In the genomic region with DNA sequence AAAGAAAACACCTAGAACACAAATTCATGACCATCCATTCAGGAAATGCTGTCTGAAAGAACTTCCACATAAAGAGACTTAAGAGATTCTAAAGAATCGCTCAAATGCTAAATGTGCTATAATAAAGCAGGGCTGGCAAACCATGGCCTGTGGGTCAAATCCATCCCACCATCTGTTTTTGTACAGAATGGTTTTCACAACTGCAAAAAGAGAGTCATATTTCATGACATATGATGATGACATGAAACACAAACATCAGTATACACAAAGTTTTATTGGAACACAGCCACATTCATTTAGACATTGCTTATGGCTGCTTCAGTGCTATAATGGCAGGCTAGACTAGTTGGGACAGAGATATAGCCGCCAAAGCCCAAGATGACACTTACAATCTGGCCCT, we compare ENCODE assay signal across 21 cellular contexts.
DNase-seq lines count a peak whose midpoint lies in the region; ATAC-seq and TF ChIP-seq lines count a peak whose summit lies in the region.
"Had no signal": no experiment of that assay in that cellular context is flagged by ENCODE, and none has a peak within 500 bp of the region (broad histone marks: within the 10 kb centered on the region; RNA-seq: fewer than 3 reads in every experiment).

No MANE protein-coding gene starts in this region.

- peak; percentile 33 for DNase-seq in HCEC 1CT
- DNase-seq in T-helper 17 cell, result no peak
- DNase-seq in chondrocyte (ENCODE audit: low spot score), result no peak
- DNase-seq in osteocyte (ENCODE audit: extremely low spot score, unreplicated experiment), result no peak
- DNase-seq in glutamatergic neuron, result no peak
- no peak for DNase-seq in left lobe of liver (ENCODE audit: low spot score)
- DNase-seq in nucleus accumbens (lab: John Stamatoyannopoulos, UW), result no peak
- DNase-seq: Caco-2; CD4-positive, alpha-beta T cell; GM23248; H7; KBM-7; MG63; NCI-H1105 treated with DMSO at 0.1 percent for 48 hours; NCI-H146; NCI-H1930; NCI-H446 treated with DMSO at 0.1 percent for 48 hours; NCI-H526; Right ventricle myocardium superior; RPMI8226 had no signal

- H3K9me3 ChIP-seq in T-helper 17 cell (ENCODE audit: control insufficient read depth, low read length, poor library complexity, severe bottlenecking), result no peaks in the 10 kb centered on the region
- H3K9me3 ChIP-seq: MG63, SJSA1 had no signal

- ATAC-seq in T-helper 17 cell, result no peak
- ATAC-seq in left lobe of liver, result no peak

- TF ChIP-seq CTCF in chondrocyte (IDR thresholded peaks at IDR 0.05) (no peak), osteocyte (IDR thresholded peaks at IDR 0.05) (no peak), glutamatergic neuron (IDR thresholded peaks at IDR 0.05; ENCODE audit: partially characterized antibody, unreplicated experiment) (no peak)

- H3K27ac Mint-ChIP-seq in T-helper 17 cell (peak overlapping the region; percentile 24), chondrocyte (ENCODE audit: unreplicated experiment) (peak overlapping the region; percentile 9), osteocyte (ENCODE audit: unreplicated experiment) (peak overlapping the region; percentile 27), glutamatergic neuron (ENCODE audit: unreplicated experiment) (no peak overlapping the region)
- H3K27ac Mint-ChIP-seq: CD4-positive, alpha-beta T cell had no signal

- H3K4me3 Mint-ChIP-seq in T-helper 17 cell (no peak overlapping the region), chondrocyte (ENCODE audit: unreplicated experiment) (no peak overlapping the region), osteocyte (ENCODE audit: unreplicated experiment) (no peak overlapping the region), glutamatergic neuron (ENCODE audit: unreplicated experiment) (no peak overlapping the region)
- H3K4me3 Mint-ChIP-seq: CD4-positive, alpha-beta T cell had no signal

- H3K36me3 Mint-ChIP-seq in T-helper 17 cell (ENCODE audit: low read depth) (no peaks in the 10 kb centered on the region), chondrocyte (ENCODE audit: low read depth) (peaks cover 12% of the 10 kb centered on the region), osteocyte (ENCODE audit: unreplicated experiment) (peaks cover 39% of the 10 kb centered on the region), glutamatergic neuron (ENCODE audit: unreplicated experiment) (peaks cover 4% of the 10 kb centered on the region)

- H3K9me3 Mint-ChIP-seq in chondrocyte (ENCODE audit: low read depth) (no peaks in the 10 kb centered on the region), osteocyte (ENCODE audit: unreplicated experiment) (no peaks in the 10 kb centered on the region), glutamatergic neuron (ENCODE audit: unreplicated experiment) (peaks cover 8% of the 10 kb centered on the region)
- H3K9me3 Mint-ChIP-seq: CD4-positive, alpha-beta T cell had no signal

- no peaks in the 10 kb centered on the region for H3K27me3 Mint-ChIP-seq in T-helper 17 cell
- H3K27me3 Mint-ChIP-seq in chondrocyte (ENCODE audit: low read depth), result no peaks in the 10 kb centered on the region
- H3K27me3 Mint-ChIP-seq in osteocyte (ENCODE audit: unreplicated experiment), result no peaks in the 10 kb centered on the region
- peaks cover 7% of the 10 kb centered on the region for H3K27me3 Mint-ChIP-seq in glutamatergic neuron (ENCODE audit: unreplicated experiment)
- H3K27me3 Mint-ChIP-seq: CD4-positive, alpha-beta T cell had no signal

- H3K4me1 Mint-ChIP-seq in T-helper 17 cell (peaks cover 22% of the 10 kb centered on the region), chondrocyte (ENCODE audit: low read depth) (peaks cover 48% of the 10 kb centered on the region), osteocyte (ENCODE audit: unreplicated experiment) (peaks cover 24% of the 10 kb centered on the region), glutamatergic neuron (ENCODE audit: low read depth, unreplicated experiment) (no peaks in the 10 kb centered on the region)
